1 cellular context compared by ENCODE assay signal in genomic region chr7:34430456-34430855, GRCh38.
TF ChIP-seq lines count a peak whose summit lies in the region.

No MANE protein-coding gene starts in this region.

TF ChIP-seq in endothelial cell of umbilical vein, 7 proteins besides CTCF, POLR2A, EP300 and RAD21 (continued from another document):
- TF ChIP-seq MYC (IDR thresholded peaks at IDR 0.05; ENCODE audit: low read depth, low read length), result no peak
